ENCODE assay signal across 10 cellular contexts in genomic region chr2:162074937-162075688, GRCh38. TPM values are rescaled to one million over a fixed set of nuclear protein-coding genes. Genes with fewer than 3 reads are reported as not detected.
DNase-seq lines count a peak whose midpoint lies in the region; ATAC-seq and TF ChIP-seq lines count a peak whose summit lies in the region.
"Had no signal": no experiment of that assay in that cellular context is flagged by ENCODE, and none has a peak within 500 bp of the region (broad histone marks: within the 10 kb centered on the region; RNA-seq: fewer than 3 reads in every experiment).

No MANE protein-coding gene starts in this region.

- no peak overlapping the region for H3K27ac Mint-ChIP-seq in CD8-positive, alpha-beta T cell
- no peak overlapping the region for H3K27ac Mint-ChIP-seq in WTC11
- H3K27ac Mint-ChIP-seq in mesothelial cell of epicardium, result no peak overlapping the region

- POLR2A ChIA-PET in CD8-positive, alpha-beta T cell (lab: Charles Lee), result interaction anchor here (1.4 to 1.9 kb wide), 2 partner anchors 9 to 52 kb away, joined by 3 to 6 read pairs; no protein-coding TSS in a partner anchor
- POLR2A ChIA-PET in WTC11 (lab: Charles Lee) (no interaction called here), RWPE1 (lab: Yijun Ruan, JAX; ENCODE audit: low non-redundant PET) (no interaction called here)

- no peak overlapping the region for H3K27ac ChIP-seq in CD8-positive, alpha-beta T cell (ENCODE audit: low read depth, low read length)
- no peak overlapping the region for H3K27ac ChIP-seq in RWPE1
- H3K27ac ChIP-seq: SK-N-MC had no signal

- CTCF ChIA-PET in CD8-positive, alpha-beta T cell (lab: Charles Lee), result interaction anchor here (1.0 to 1.5 kb wide), 5 partner anchors 14 to 608 kb away, joined by 3 to 4 read pairs (median 3); no protein-coding TSS in a partner anchor
- CTCF ChIA-PET in WTC11 (lab: Charles Lee) (interaction anchor here (0.6 kb wide), 1 partner anchor 49 kb away, joined by 3 read pairs; no protein-coding TSS in a partner anchor), RWPE1 (lab: Yijun Ruan, JAX) (interaction anchor here (0.6 kb wide), 1 partner anchor 721 kb away, joined by 13 read pairs; no protein-coding TSS in a partner anchor)

- no peaks in the 10 kb centered on the region for H3K27me3 ChIP-seq in CD8-positive, alpha-beta T cell (ENCODE audit: insufficient read depth, low read length)

- H3K27me3 Mint-ChIP-seq in CD8-positive, alpha-beta T cell (ENCODE audit: low read depth), result no peaks in the 10 kb centered on the region
- peaks cover 40% of the 10 kb centered on the region for H3K27me3 Mint-ChIP-seq in WTC11 (ENCODE audit: low read depth)
- peaks cover 31% of the 10 kb centered on the region for H3K27me3 Mint-ChIP-seq in mesothelial cell of epicardium (ENCODE audit: low read depth)

- H3K4me1 Mint-ChIP-seq in CD8-positive, alpha-beta T cell (ENCODE audit: low read depth), result peaks cover 42% of the 10 kb centered on the region
- peaks cover 37% of the 10 kb centered on the region for H3K4me1 Mint-ChIP-seq in WTC11
- peaks cover 37% of the 10 kb centered on the region for H3K4me1 Mint-ChIP-seq in mesothelial cell of epicardium

- intact Hi-C loops in CD8-positive, alpha-beta T cell (cut with DNase I, micrococcal nuclease), result loop anchor here in 1 of 2 experiments (1.0 to 5.0 kb wide), 3 partner anchors 47 to 123 kb away; no protein-coding TSS in a partner anchor

- H3K36me3 ChIP-seq in CD8-positive, alpha-beta T cell (ENCODE audit: insufficient read depth, low read length), result no peaks in the 10 kb centered on the region

- DNase-seq in CD8-positive, alpha-beta T cell, result no peak
- DNase-seq in HCEC 1CT (peak; percentile 91), WTC11 (ENCODE audit: low spot score) (no peak), mesothelial cell of epicardium (ENCODE audit: low spot score in 2 of 2, unreplicated experiment in 2 of 2) (no peak), RWPE1 (ENCODE audit: low spot score) (no peak)
- DNase-seq: NCI-H2227 treated with DMSO at 0.1 percent for 48 hours; stimulated activated CD4-positive, alpha-beta T cell treated with anti-CD3 and anti-CD28 coated beads, Interleukin-1b, Interleukin-23, amount 100 ng/mL, for 48 hours had no signal

- ATAC-seq in CD8-positive, alpha-beta T cell, result no peak
- no peak for ATAC-seq in WTC11
- no peak for ATAC-seq in GM21515 (IDR thresholded peaks at IDR 0.05; ENCODE audit: unreplicated experiment)
- no peak for ATAC-seq in GM19395 (IDR thresholded peaks at IDR 0.05; ENCODE audit: unreplicated experiment)

- peaks cover 9% of the 10 kb centered on the region for H3K36me3 Mint-ChIP-seq in CD8-positive, alpha-beta T cell
- H3K36me3 Mint-ChIP-seq in WTC11 (peaks cover 21% of the 10 kb centered on the region), mesothelial cell of epicardium (peaks cover 4% of the 10 kb centered on the region)

- peak overlapping the region; percentile 96 for H3K4me3 Mint-ChIP-seq in CD8-positive, alpha-beta T cell
- H3K4me3 Mint-ChIP-seq in WTC11 (peak overlapping the region; percentile 89), mesothelial cell of epicardium (peak overlapping the region; percentile 66)

- no peak for TF ChIP-seq CTCF in CD8-positive, alpha-beta T cell (IDR thresholded peaks at IDR 0.05)
- TF ChIP-seq CTCF in WTC11 (IDR thresholded peaks at IDR 0.05) (no peak), mesothelial cell of epicardium (IDR thresholded peaks at IDR 0.05; ENCODE audit: unreplicated experiment) (no peak), RWPE1 (conservative IDR thresholded peaks at IDR 0.05; ENCODE audit: low read depth) (no peak)

- H3K9me3 Mint-ChIP-seq in CD8-positive, alpha-beta T cell, result peaks cover 9% of the 10 kb centered on the region
- peaks cover 28% of the 10 kb centered on the region for H3K9me3 Mint-ChIP-seq in WTC11
- peaks cover 19% of the 10 kb centered on the region for H3K9me3 Mint-ChIP-seq in mesothelial cell of epicardium

- no peaks in the 10 kb centered on the region for H3K9me3 ChIP-seq in CD8-positive, alpha-beta T cell (ENCODE audit: low read length)

- H3K4me3 ChIP-seq in CD8-positive, alpha-beta T cell (ENCODE audit: low read depth, low read length), result no peak overlapping the region

- peaks cover 26% of the 10 kb centered on the region for H3K4me1 ChIP-seq in CD8-positive, alpha-beta T cell (ENCODE audit: insufficient read depth, low read length)

TF ChIP-seq in WTC11, 78 proteins besides CTCF, POLR2A, EP300 and RAD21:
- no peak for TF ChIP-seq ETV6 (CRISPR knock-in tag; IDR thresholded peaks at IDR 0.05)

RNA-seq across cellular contexts. Expression of gene DPP4, which starts 1.1 kb away (rescaled TPM):
- 10 to 100 TPM; 13.5 to 15.4 TPM for total RNA-seq in CD8-positive, alpha-beta T cell
- 2.7 to 3.6 TPM (median 2.7 TPM) in 3 replicates for total RNA-seq in WTC11 (2021)
- 7.2 to 8.2 TPM (median 7.6 TPM) in 3 replicates for total RNA-seq in mesothelial cell of epicardium
